ENCODE assay signal across 25 cellular contexts in the genomic region with DNA sequence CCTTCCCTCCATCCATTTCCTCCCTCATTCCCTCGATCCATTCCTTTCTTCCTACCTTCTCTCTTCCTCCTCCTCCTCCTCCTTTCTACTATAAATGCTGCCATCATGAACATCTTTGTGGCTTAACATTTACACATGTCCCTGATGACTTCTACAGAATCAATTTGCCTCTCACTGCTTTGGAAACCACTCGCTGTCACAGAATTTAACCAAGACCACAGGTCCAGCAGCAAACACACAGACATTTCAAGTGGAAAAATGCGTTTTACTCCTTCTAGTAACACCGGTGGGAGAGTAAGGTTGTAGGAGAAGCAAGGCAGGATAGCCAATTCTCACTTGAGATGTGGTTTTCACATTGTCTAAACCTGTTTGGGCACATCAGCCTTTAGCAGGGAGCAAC.
DNase-seq lines count a peak whose midpoint lies in the region; ATAC-seq and TF ChIP-seq lines count a peak whose summit lies in the region.
"Had no signal": no experiment of that assay in that cellular context is flagged by ENCODE, and none has a peak within 500 bp of the region (broad histone marks: within the 10 kb centered on the region; RNA-seq: fewer than 3 reads in every experiment).

No MANE protein-coding gene starts in this region.

- CTCF ChIA-PET in MCF 10A (lab: Yijun Ruan, JAX): interaction anchor here (0.6 to 1.4 kb wide), 2 partner anchors 10 to 195 kb away, joined by 4 read pairs; no protein-coding TSS in a partner anchor
- CTCF ChIA-PET in mammary epithelial cell (lab: Charles Lee; ENCODE audit: low non-redundant PET): no interaction called here

- DNase-seq in breast epithelium (ENCODE audit: low spot score in 2 of 2) (no peak), MCF 10A (ENCODE audit: unreplicated experiment) (no peak), mammary epithelial cell (peak; percentile 4), nephron progenitor cell (no peak), GM23248 (no peak), OCI-M2 (lab: John Stamatoyannopoulos, UW; ENCODE audit: unreplicated experiment) (no peak), NOMO-1 (lab: John Stamatoyannopoulos, UW; ENCODE audit: unreplicated experiment in 2 of 2) (no peak)
- DNase-seq: ACHN; CD4-positive, alpha-beta memory T cell; DND-41; Karpas-422; MM.1S; NCI-H1048; NCI-H1436 treated with DMSO at 0.1 percent for 48 hours; NCI-H2029; NCI-H345; NCI-H524; NCI-H774; NK-92 treated with Interleukin-12 subunit alpha and Interleukin-12 subunit beta, amount 100 ng/mL, for 24 hours; SHP77 treated with DMSO at 0.1 percent for 48 hours; SW 1271 had no signal

- H3K36me3 Mint-ChIP-seq in MCF 10A (ENCODE audit: insufficient read depth, unreplicated experiment) (no peaks in the 10 kb centered on the region), nephron progenitor cell (ENCODE audit: low read depth) (no peaks in the 10 kb centered on the region)
- H3K36me3 Mint-ChIP-seq: CD4-positive, alpha-beta memory T cell had no signal

- H3K4me2 ChIP-seq in mammary epithelial cell (ENCODE audit: insufficient read depth, low read depth, low read length): peak overlapping the region; percentile 27
- H3K4me2 ChIP-seq in GM23248 (ENCODE audit: unreplicated experiment): no peak overlapping the region
- H3K4me2 ChIP-seq: BLaER1 had no signal

- intact Hi-C loops in breast epithelium (cut with DNase I; ENCODE audit: low total_unique reads): loop anchor here (10.0 kb wide), 1 partner anchor 1667 kb away; no protein-coding TSS in a partner anchor
- intact Hi-C loops in MCF 10A (cut with micrococcal nuclease): no loop called here
- intact Hi-C loops in mammary epithelial cell (cut with micrococcal nuclease): no loop called here

- no peak for TF ChIP-seq CTCF in breast epithelium (IDR thresholded peaks at IDR 0.05)
- no peak for TF ChIP-seq CTCF in MCF 10A (IDR thresholded peaks at IDR 0.05; ENCODE audit: unreplicated experiment)
- TF ChIP-seq CTCF in mammary epithelial cell (conservative IDR thresholded peaks at IDR 0.05 in 1 of 2, IDR thresholded peaks at IDR 0.05 in 1 of 2; ENCODE audit: extremely low read depth in 1 of 2, insufficient read depth in 1 of 2, low read depth in 1 of 2, low read length in 2 of 2): no peak
- TF ChIP-seq CTCF in nephron progenitor cell (IDR thresholded peaks at IDR 0.05): no peak

- H3K9me3 Mint-ChIP-seq in MCF 10A (ENCODE audit: unreplicated experiment): no peaks in the 10 kb centered on the region
- H3K9me3 Mint-ChIP-seq in nephron progenitor cell: no peaks in the 10 kb centered on the region
- H3K9me3 Mint-ChIP-seq: CD4-positive, alpha-beta memory T cell had no signal

- no peak for TF ChIP-seq POLR2A in breast epithelium (IDR thresholded peaks at IDR 0.05)

- H3K79me2 ChIP-seq in mammary epithelial cell (ENCODE audit: insufficient read depth, low read length) (no peaks in the 10 kb centered on the region), GM23248 (ENCODE audit: insufficient read depth) (no peaks in the 10 kb centered on the region)

- in situ Hi-C loops in mammary epithelial cell (cut with MboI; ENCODE audit: low sequenced_read_pairs in 2 of 2): no loop called here
- in situ Hi-C loops in GM23248 (cut with MboI): no loop called here

- WGBS in mammary epithelial cell (ENCODE audit: low coverage, missing lambda C conversion rate): 32% methylated on average over 4 of the region's 4 CpGs
- WGBS in GM23248 (ENCODE audit: low coverage in 1 of 2, low lambda C conversion rate in 2 of 2, missing lambda C conversion rate in 2 of 2), 2 experiments: 59 to 66% methylated on average over 4 of the region's 4 CpGs

- H3K27me3 Mint-ChIP-seq in MCF 10A (ENCODE audit: insufficient read depth, unreplicated experiment) (no peaks in the 10 kb centered on the region), nephron progenitor cell (ENCODE audit: low read depth, poor library complexity) (peaks cover 5% of the 10 kb centered on the region)

- no peak overlapping the region for H3K9ac ChIP-seq in mammary epithelial cell (ENCODE audit: insufficient read depth, low read length)
- no peak overlapping the region for H3K9ac ChIP-seq in GM23248
- H3K9ac ChIP-seq: BLaER1 had no signal

- H3K4me3 ChIP-seq in breast epithelium: peak overlapping the region in 1 of 3 donors; percentile 17
- no peak overlapping the region for H3K4me3 ChIP-seq in mammary epithelial cell (replicated peaks in 1 of 3; ENCODE audit: insufficient read depth in 1 of 3, low read depth in 2 of 3, low read length in 3 of 3)
- no peak overlapping the region for H3K4me3 ChIP-seq in GM23248
- H3K4me3 ChIP-seq: BLaER1, SK-N-MC had no signal

- H3K4me1 Mint-ChIP-seq in MCF 10A (ENCODE audit: insufficient read depth, unreplicated experiment) (no peaks in the 10 kb centered on the region), nephron progenitor cell (peaks cover 21% of the 10 kb centered on the region)

- no peak for ATAC-seq in HG02852 (IDR thresholded peaks at IDR 0.05; ENCODE audit: unreplicated experiment)

- H4K20me1 ChIP-seq in mammary epithelial cell (ENCODE audit: insufficient read depth, low read length) (no peaks in the 10 kb centered on the region), GM23248 (ENCODE audit: insufficient read depth) (no peaks in the 10 kb centered on the region)
- H4K20me1 ChIP-seq: BLaER1 had no signal

- H3K36me3 ChIP-seq in breast epithelium (no peaks in the 10 kb centered on the region), mammary epithelial cell (ENCODE audit: insufficient read depth, low read length) (no peaks in the 10 kb centered on the region), GM23248 (ENCODE audit: low read depth) (no peaks in the 10 kb centered on the region)
- H3K36me3 ChIP-seq: BLaER1 had no signal

- no peaks in the 10 kb centered on the region for H3K4me1 ChIP-seq in breast epithelium
- peaks cover 12% of the 10 kb centered on the region for H3K4me1 ChIP-seq in mammary epithelial cell (ENCODE audit: insufficient read depth, low read length)
- no peaks in the 10 kb centered on the region for H3K4me1 ChIP-seq in GM23248 (ENCODE audit: insufficient read depth)

- H3K27ac Mint-ChIP-seq in MCF 10A (ENCODE audit: low read depth, unreplicated experiment): no peak overlapping the region
- H3K27ac Mint-ChIP-seq in nephron progenitor cell: peak overlapping the region; percentile 16

- peak overlapping the region; percentile 12 to 41 for H3K27ac ChIP-seq in breast epithelium
- H3K27ac ChIP-seq in mammary epithelial cell (ENCODE audit: insufficient read depth, low read depth, low read length): no peak overlapping the region
- H3K27ac ChIP-seq in GM23248: no peak overlapping the region
- H3K27ac ChIP-seq: 22Rv1, BLaER1, SK-N-MC had no signal

- dilution Hi-C loops in mammary epithelial cell (cut with HindIII; ENCODE audit: low sequenced_read_pairs): no loop called here

- no peak overlapping the region for H3K4me3 Mint-ChIP-seq in MCF 10A (ENCODE audit: unreplicated experiment)
- no peak overlapping the region for H3K4me3 Mint-ChIP-seq in nephron progenitor cell

- H3K27me3 ChIP-seq in breast epithelium (no peaks in the 10 kb centered on the region), mammary epithelial cell (ENCODE audit: insufficient read depth, low read length) (no peaks in the 10 kb centered on the region), GM23248 (replicated peaks; ENCODE audit: insufficient read depth) (0 out of 2 replicates have a peak, but pooled peaks cover 4% of the 10 kb centered on the region)
- H3K27me3 ChIP-seq: BLaER1 had no signal

- no TSS peak for BruUV-seq in MCF 10A (replicated peaks; lab: Mats Ljungman, UMichigan)
- BruUV-seq in mammary epithelial cell (replicated peaks; lab: Mats Ljungman, UMichigan): no TSS peak

- H3F3A ChIP-seq in GM23248 (ENCODE audit: insufficient read depth): no peaks in the 10 kb centered on the region

- no peaks in the 10 kb centered on the region for H3K9me2 ChIP-seq in GM23248 (ENCODE audit: insufficient read depth)

- H2AFZ ChIP-seq in mammary epithelial cell (ENCODE audit: low read depth, low read length) (peak overlapping the region; percentile 66), GM23248 (no peak overlapping the region)

- H3K9me3 ChIP-seq in breast epithelium (no peaks in the 10 kb centered on the region), mammary epithelial cell (replicated peaks; ENCODE audit: insufficient read depth, low read length) (no peaks in the 10 kb centered on the region), GM23248 (ENCODE audit: low read depth) (no peaks in the 10 kb centered on the region)
- H3K9me3 ChIP-seq: BLaER1 had no signal

- POLR2A ChIA-PET in MCF 10A (lab: Yijun Ruan, JAX): no interaction called here

Comparison
In these comparisons a context has a peak if more than half of its experiments do, and no peak if none do; other contexts are left out.
1. H3K27ac ChIP-seq: peak in breast epithelium (2 of 2); none in mammary epithelial cell (single experiment) and GM23248 (single experiment).